28 cellular contexts compared by ENCODE assay signal in the genomic region with DNA sequence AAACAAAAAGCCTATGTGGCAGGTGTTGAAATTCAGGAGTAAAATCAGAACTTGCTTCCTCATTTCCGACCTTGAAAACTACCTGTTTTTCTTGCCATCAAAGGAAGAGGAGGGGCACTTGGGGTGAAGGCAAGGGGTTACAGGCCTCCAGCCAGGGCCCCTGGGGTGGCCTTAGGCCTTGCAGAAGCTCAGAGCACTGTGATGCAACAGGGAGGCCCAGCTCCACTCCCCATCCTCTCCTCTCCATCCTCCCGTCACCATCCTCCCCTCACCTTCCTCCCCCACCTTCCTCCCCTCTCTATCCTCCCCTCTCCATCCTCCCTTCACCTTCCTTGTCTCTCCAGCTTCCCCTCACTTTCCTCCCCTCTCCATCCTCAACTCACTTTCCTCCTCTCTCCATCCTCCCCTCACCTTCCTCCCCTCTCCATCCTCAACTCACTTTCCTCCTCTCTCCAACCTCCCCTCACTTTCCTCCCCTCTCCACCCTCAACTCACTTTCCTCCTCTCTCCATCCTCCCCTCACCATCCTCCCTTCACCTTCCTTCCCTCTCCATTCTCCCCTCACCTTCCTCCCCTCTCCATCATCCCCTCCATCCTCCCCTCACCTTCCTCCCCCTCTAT.
DNase-seq lines count a peak whose midpoint lies in the region; ATAC-seq and TF ChIP-seq lines count a peak whose summit lies in the region.
"Had no signal": no experiment of that assay in that cellular context is flagged by ENCODE, and none has a peak within 500 bp of the region (broad histone marks: within the 10 kb centered on the region; RNA-seq: fewer than 3 reads in every experiment).

No MANE protein-coding gene starts in this region.

- peaks cover 7% of the 10 kb centered on the region for H3K4me1 Mint-ChIP-seq in type B pancreatic cell (ENCODE audit: unreplicated experiment)
- H3K4me1 Mint-ChIP-seq: activated naive CD8-positive, alpha-beta T cell treated with anti-CD3 and anti-CD28 coated beads, Interleukin-2, amount 50 U/mL, for 24 hours; immature natural killer cell had no signal

- no peaks in the 10 kb centered on the region for H3K9me2 ChIP-seq in GM23248 (ENCODE audit: insufficient read depth)

- ATAC-seq in left ventricle myocardium superior, result no peak
- ATAC-seq: activated CD4-positive, CD25-positive, alpha-beta regulatory T cell treated with anti-CD3 and anti-CD28 coated beads, Interleukin-2, amount 50 U/mL, for 24 hours; activated naive CD8-positive, alpha-beta T cell treated with anti-CD3 and anti-CD28 coated beads, Interleukin-2, amount 50 U/mL, for 24 hours; stimulated activated effector memory CD8-positive, alpha-beta T cell treated with anti-CD3 and anti-CD28 coated beads, Interleukin-12 subunit alpha, Interleukin-12 subunit beta, amount 100 ng/mL, for 72 hours had no signal

- TF ChIP-seq CTCF in HEK293 (tag by site-specific recombination; IDR thresholded peaks at IDR 0.05) (no peak), colonic mucosa (IDR thresholded peaks at IDR 0.05) (no peak), type B pancreatic cell (conservative IDR thresholded peaks at IDR 0.05) (no peak)

- H3K9me3 ChIP-seq in HEK293 (ENCODE audit: control insufficient read depth, insufficient read depth, low read depth, low read length) (no peaks in the 10 kb centered on the region), colonic mucosa (no peaks in the 10 kb centered on the region), GM23248 (ENCODE audit: low read depth) (no peaks in the 10 kb centered on the region)
- H3K9me3 ChIP-seq: left ventricle myocardium inferior, thoracic aorta had no signal

- H3K27ac Mint-ChIP-seq in type B pancreatic cell, result no peak overlapping the region
- H3K27ac Mint-ChIP-seq: activated naive CD8-positive, alpha-beta T cell treated with anti-CD3 and anti-CD28 coated beads, Interleukin-2, amount 50 U/mL, for 24 hours; activated T-helper 2 cell treated with anti-CD3 and anti-CD28 coated beads, Interferon-gamma antibody, Interleukin-2, Interleukin-4, amounts not matched to agents 10 μg/mL and 5 μg/mL and 100 μg/mL, durations not matched to agents 14 hours and 24 hours and 36 hours; CD4-positive, alpha-beta memory T cell; IgD-negative memory B cell; immature natural killer cell; stimulated activated effector memory CD8-positive, alpha-beta T cell treated with anti-CD3 and anti-CD28 coated beads, Interleukin-12 subunit alpha, Interleukin-12 subunit beta, amount 100 ng/mL, for 72 hours had no signal

- H4K20me1 ChIP-seq in GM23248 (ENCODE audit: insufficient read depth), result no peaks in the 10 kb centered on the region

- H3K27me3 ChIP-seq in colonic mucosa (no peaks in the 10 kb centered on the region), GM23248 (replicated peaks; ENCODE audit: insufficient read depth) (0 out of 2 replicates have a peak, but pooled peaks cover 3% of the 10 kb centered on the region)

- H3K4me2 ChIP-seq in GM23248 (ENCODE audit: unreplicated experiment), result no peak overlapping the region

- no peak overlapping the region for H3K27ac ChIP-seq in HEK293 (ENCODE audit: extremely low read depth, low read depth, low read length)
- H3K27ac ChIP-seq in colonic mucosa, result no peak overlapping the region
- no peak overlapping the region for H3K27ac ChIP-seq in GM23248
- H3K27ac ChIP-seq: left ventricle myocardium inferior, thoracic aorta had no signal

- H3K79me2 ChIP-seq in GM23248 (ENCODE audit: insufficient read depth), result no peaks in the 10 kb centered on the region

- in situ Hi-C loops in GM23248 (cut with MboI), result no loop called here

- H2AFZ ChIP-seq in GM23248, result no peak overlapping the region

- no peak overlapping the region for H3K4me3 Mint-ChIP-seq in type B pancreatic cell
- H3K4me3 Mint-ChIP-seq: activated naive CD8-positive, alpha-beta T cell treated with anti-CD3 and anti-CD28 coated beads, Interleukin-2, amount 50 U/mL, for 24 hours; CD4-positive, alpha-beta memory T cell; IgD-negative memory B cell; immature natural killer cell; stimulated activated effector memory CD8-positive, alpha-beta T cell treated with anti-CD3 and anti-CD28 coated beads, Interleukin-12 subunit alpha, Interleukin-12 subunit beta, amount 100 ng/mL, for 72 hours had no signal

- POLR2A ChIA-PET in HEK293 (lab: Yijun Ruan, JAX), result no interaction called here

- peaks cover 0 to 7% of the 10 kb centered on the region in 2 experiments; a peak in 1 of 3 replicates for H3K36me3 ChIP-seq in HEK293 (ENCODE audit: control insufficient read depth in 2 of 2, insufficient read depth in 1 of 2, low read length in 2 of 2)
- no peaks in the 10 kb centered on the region for H3K36me3 ChIP-seq in colonic mucosa
- H3K36me3 ChIP-seq in GM23248 (ENCODE audit: low read depth), result no peaks in the 10 kb centered on the region
- H3K36me3 ChIP-seq: thoracic aorta had no signal

- no peaks in the 10 kb centered on the region for H3F3A ChIP-seq in GM23248 (ENCODE audit: insufficient read depth)

- H3K4me3 ChIP-seq in HEK293 (ENCODE audit: low read depth, low read length) (no peak overlapping the region), colonic mucosa (no peak overlapping the region), GM23248 (no peak overlapping the region)
- H3K4me3 ChIP-seq: GM12878, left ventricle myocardium inferior, thoracic aorta had no signal

- intact Hi-C loops in cardiac septum (cut with DNase I), result no loop called here
- intact Hi-C loops in left ventricle myocardium superior (cut with micrococcal nuclease), result no loop called here
- intact Hi-C loops in colonic mucosa (cut with DNase I), result loop anchor here (10.0 kb wide), 1 partner anchor 61 kb away; no protein-coding TSS in a partner anchor

- H3K9ac ChIP-seq in colonic mucosa (ENCODE audit: low read depth in 2 of 2, low read length in 2 of 2), result no peak overlapping the region
- H3K9ac ChIP-seq in GM23248, result no peak overlapping the region

- no peaks in the 10 kb centered on the region for H3K4me1 ChIP-seq in HEK293 (ENCODE audit: control insufficient read depth, insufficient read depth, low read length)
- H3K4me1 ChIP-seq in colonic mucosa, result peaks cover 36% of the 10 kb centered on the region
- H3K4me1 ChIP-seq in GM23248 (ENCODE audit: insufficient read depth), result no peaks in the 10 kb centered on the region

- H3K27me3 Mint-ChIP-seq in type B pancreatic cell, result no peaks in the 10 kb centered on the region

- no peaks in the 10 kb centered on the region for H3K9me3 Mint-ChIP-seq in type B pancreatic cell
- H3K9me3 Mint-ChIP-seq: activated naive CD8-positive, alpha-beta T cell treated with anti-CD3 and anti-CD28 coated beads, Interleukin-2, amount 50 U/mL, for 24 hours; activated T-helper 2 cell treated with anti-CD3 and anti-CD28 coated beads, Interferon-gamma antibody, Interleukin-2, Interleukin-4, amounts not matched to agents 10 μg/mL and 5 μg/mL and 100 μg/mL, durations not matched to agents 14 hours and 24 hours and 36 hours; CD4-positive, alpha-beta memory T cell; IgD-negative memory B cell; immature natural killer cell; stimulated activated effector memory CD8-positive, alpha-beta T cell treated with anti-CD3 and anti-CD28 coated beads, Interleukin-12 subunit alpha, Interleukin-12 subunit beta, amount 100 ng/mL, for 72 hours had no signal

- DNase-seq in cardiac septum (ENCODE audit: low spot score) (peak; percentile 81), left ventricle myocardium superior (no peak), colonic mucosa (peak; percentile 23), type B pancreatic cell (ENCODE audit: extremely low spot score, unreplicated experiment) (peak; percentile 47), GM23248 (no peak), NOMO-1 treated with DMSO at 0.1 percent for 48 hours (lab: John Stamatoyannopoulos, UW; ENCODE audit: unreplicated experiment) (no peak), NCI-H187 (lab: John Stamatoyannopoulos, UW) (no peak)
- DNase-seq: activated naive CD8-positive, alpha-beta T cell treated with anti-CD3 and anti-CD28 coated beads, Interleukin-2, amount 50 U/mL, for 24 hours; CD4-positive, alpha-beta memory T cell; DMS 273 treated with DMSO at 0.1 percent for 48 hours; effector CD4-positive, alpha-beta T cell; foreskin fibroblast; GDM1; GOT3; immature natural killer cell; left ventricle myocardium inferior; NCI-H146; NCI-H2171; NCI-H524; stimulated activated CD4-positive, alpha-beta T cell treated with anti-CD3 and anti-CD28 coated beads, Interleukin-1b, Interleukin-23, amount 100 ng/mL, for 48 hours; T1000 had no signal

- CTCF ChIA-PET in HEK293 (lab: Yijun Ruan, JAX), result interaction anchor here (0.6 kb wide), 1 partner anchor 528 kb away, joined by 4 read pairs; no protein-coding TSS in a partner anchor

- no peaks in the 10 kb centered on the region for H3K36me3 Mint-ChIP-seq in type B pancreatic cell
- H3K36me3 Mint-ChIP-seq: CD4-positive, alpha-beta memory T cell; IgD-negative memory B cell; immature natural killer cell; stimulated activated effector memory CD8-positive, alpha-beta T cell treated with anti-CD3 and anti-CD28 coated beads, Interleukin-12 subunit alpha, Interleukin-12 subunit beta, amount 100 ng/mL, for 72 hours had no signal

- 74 to 90% methylated on average over 1 to 2 of the region's 2 CpGs for WGBS in GM23248 (ENCODE audit: low coverage in 1 of 2, low lambda C conversion rate in 2 of 2, missing lambda C conversion rate in 2 of 2), 2 experiments

TF ChIP-seq in HEK293, 187 proteins besides CTCF, POLR2A, EP300 and RAD21 (continues in another document):
- TF ChIP-seq, protein P1, sequence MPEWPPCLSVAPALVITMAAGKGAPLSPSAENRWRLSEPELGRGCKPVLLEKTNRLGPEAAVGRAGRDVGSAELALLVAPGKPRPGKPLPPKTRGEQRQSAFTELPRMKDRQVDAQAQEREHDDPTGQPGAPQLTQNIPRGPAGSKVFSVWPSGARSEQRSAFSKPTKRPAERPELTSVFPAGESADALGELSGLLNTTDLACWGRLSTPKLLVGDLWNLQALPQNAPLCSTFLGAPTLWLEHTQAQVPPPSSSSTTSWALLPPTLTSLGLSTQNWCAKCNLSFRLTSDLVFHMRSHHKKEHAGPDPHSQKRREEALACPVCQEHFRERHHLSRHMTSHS (tag by site-specific recombination; IDR thresholded peaks at IDR 0.05), result no peak
- peak; percentile 52 for TF ChIP-seq WT1 (tag by site-specific recombination; IDR thresholded peaks at IDR 0.05)
- peak; percentile 67; the same call in 1 of the 2 replicates for TF ChIP-seq PRDM1 (tag by site-specific recombination; IDR thresholded peaks at IDR 0.05)
- TF ChIP-seq ZNF416 (tag by site-specific recombination; IDR thresholded peaks at IDR 0.05), result no peak
- TF ChIP-seq ZNF366 (tag by site-specific recombination; conservative IDR thresholded peaks at IDR 0.05), result no peak
- TF ChIP-seq GLI2 (tag by site-specific recombination; IDR thresholded peaks at IDR 0.05; ENCODE audit: borderline replicate concordance, low read depth), result no peak
- no peak for TF ChIP-seq OVOL3 (tag by site-specific recombination; IDR thresholded peaks at IDR 0.05)
- TF ChIP-seq ZNF658 (tag by site-specific recombination; IDR thresholded peaks at IDR 0.05), result no peak

Comparison
In these comparisons a context has a peak if more than half of its experiments do, and no peak if none do; other contexts are left out.
1. DNase-seq: peak in cardiac septum (single experiment), colonic mucosa (single experiment) and type B pancreatic cell (single experiment); none in left ventricle myocardium superior (single experiment), GM23248 (single experiment), NOMO-1 treated with DMSO at 0.1 percent for 48 hours (single experiment) and NCI-H187 (0 of 2).